8 cellular contexts compared by ENCODE assay signal in genomic region chr17:70168044-70168978, GRCh38. TPM values are rescaled to one million over a fixed set of nuclear protein-coding genes. Genes with fewer than 3 reads are reported as not detected.
A peak's percentile ranks its signal among the peaks of the same experiment; 100 is the strongest.
DNase-seq lines count a peak whose midpoint lies in the region; ATAC-seq and TF ChIP-seq lines count a peak whose summit lies in the region.

No MANE protein-coding gene starts in this region.

- TF ChIP-seq POLR2A in spleen (IDR thresholded peaks at IDR 0.05) = no peak

- peak; percentile 24 for ATAC-seq in GM18502 (IDR thresholded peaks at IDR 0.05; ENCODE audit: poor library complexity, unreplicated experiment)
- peak; percentile 30 for ATAC-seq in HG03354 (IDR thresholded peaks at IDR 0.05; ENCODE audit: poor library complexity, severe bottlenecking, unreplicated experiment)
- peak; percentile 50 for ATAC-seq in PC-3

- H3K36me3 ChIP-seq in PC-3 (ENCODE audit: low read depth, low read length) (no peaks in the 10 kb centered on the region), colonic mucosa (no peaks in the 10 kb centered on the region), spleen (no peaks in the 10 kb centered on the region)

- H3F3A ChIP-seq in PC-3 (ENCODE audit: low read length, unreplicated experiment) = no peaks in the 10 kb centered on the region

- H3K4me3 ChIP-seq in AG10803 (ENCODE audit: low read length) = peak overlapping the region; percentile 64
- H3K4me3 ChIP-seq in PC-3 (ENCODE audit: low read length) = peak overlapping the region; percentile 72
- H3K4me3 ChIP-seq in colonic mucosa = peak overlapping the region; percentile 74
- peak overlapping the region; percentile 35 to 80 (median 56) for H3K4me3 ChIP-seq in spleen

- H3K27me3 ChIP-seq in PC-3 (ENCODE audit: low read length) (peaks cover 28% of the 10 kb centered on the region), colonic mucosa (no peaks in the 10 kb centered on the region), spleen (replicated peaks in 1 of 7) (peaks cover 0 to 71% (median 5%) of the 10 kb centered on the region in 7 donors)

- no peaks in the 10 kb centered on the region for H4K20me1 ChIP-seq in PC-3 (ENCODE audit: low read length)

- intact Hi-C loops in PC-3 (cut with micrococcal nuclease) = loop anchor here (1.0 to 10.0 kb wide), 11 partner anchors 78 to 844 kb away; partner anchors contain the start of gene ABCA5
- intact Hi-C loops in colonic mucosa (cut with DNase I) = loop anchor here (5.0 kb wide), 1 partner anchor 384 kb away; no protein-coding TSS in a partner anchor
- intact Hi-C loops in spleen (cut with DNase I; ENCODE audit: low total_unique reads) = no loop called here

- peak overlapping the region; percentile 95 for H3K4me2 ChIP-seq in PC-3 (ENCODE audit: low read length)

- H3K9ac ChIP-seq in PC-3 (ENCODE audit: low read length) (peak overlapping the region; percentile 19; the same call in 1 of the 2 replicates), colonic mucosa (ENCODE audit: low read depth in 2 of 2, low read length in 2 of 2) (peak overlapping the region; percentile 83 to 88)

- peak; percentile 86 for TF ChIP-seq CTCF in AG10803 (conservative IDR thresholded peaks at IDR 0.05; ENCODE audit: low read length)
- TF ChIP-seq CTCF in PC-3 (conservative IDR thresholded peaks at IDR 0.05; ENCODE audit: low read depth, low read length) = peak; percentile 88
- peak; percentile 75 for TF ChIP-seq CTCF in colonic mucosa (IDR thresholded peaks at IDR 0.05)
- peak in 9 of 11 experiments; percentile 6 to 62 (median 50) for TF ChIP-seq CTCF in spleen (IDR thresholded peaks at IDR 0.05 in 8 of 11, conservative IDR thresholded peaks at IDR 0.05 in 3 of 11)

- BruUV-seq in PC-3 (replicated peaks; lab: Mats Ljungman, UMichigan) = no TSS peak

- CTCF ChIA-PET in PC-3 (lab: Charles Lee) = interaction anchor here (0.6 to 1.4 kb wide), 7 partner anchors 297 to 740 kb away, joined by 3 to 7 read pairs (median 3); no protein-coding TSS in a partner anchor

- no peaks in the 10 kb centered on the region for H3K9me3 ChIP-seq in PC-3 (ENCODE audit: low read length)
- no peaks in the 10 kb centered on the region for H3K9me3 ChIP-seq in colonic mucosa
- no peaks in the 10 kb centered on the region for H3K9me3 ChIP-seq in spleen

- no peaks in the 10 kb centered on the region for H3K79me2 ChIP-seq in PC-3 (ENCODE audit: low read length)

- no peak overlapping the region for H3K27ac ChIP-seq in PC-3 (ENCODE audit: low read length)
- peak overlapping the region; percentile 93 for H3K27ac ChIP-seq in colonic mucosa
- peak overlapping the region; percentile 31 to 97 (median 88) for H3K27ac ChIP-seq in spleen

- H3K9me2 ChIP-seq in PC-3 (replicated peaks; ENCODE audit: low read length) = no peaks in the 10 kb centered on the region

- WGBS in spleen, 5 donors = 2 to 5% (median 3%) methylated on average over 37 to 45 of the region's 45 CpGs

- POLR2A ChIA-PET in PC-3 (lab: Charles Lee; ENCODE audit: unreplicated experiment) = interaction anchor here (0.6 kb wide), 1 partner anchor 14 kb away, joined by 3 read pairs; no protein-coding TSS in a partner anchor

- peak; percentile 70 for DNase-seq in AG10803 (ENCODE audit: low read depth)
- peak; percentile 85 for DNase-seq in PC-3
- DNase-seq in colonic mucosa = peak; percentile 86
- peak; percentile 66 for DNase-seq in kidney glomerular epithelial cell (lab: John Stamatoyannopoulos, UW)
- DNase-seq in spleen = peak; percentile 88
- no peak for DNase-seq in activated effector memory CD4-positive, alpha-beta T cell treated with Interleukin-2 at 50 U/mL for 16 hours

- H3K4me1 ChIP-seq in PC-3 (ENCODE audit: insufficient read depth, low read length) (peaks cover 11% of the 10 kb centered on the region), colonic mucosa (peaks cover 3% of the 10 kb centered on the region), spleen (peaks cover 0 to 63% (median 23%) of the 10 kb centered on the region in 6 donors)

- H2AFZ ChIP-seq in PC-3 (ENCODE audit: low read length) = peak overlapping the region; percentile 91

RNA-seq across cellular contexts. Expression of gene KCNJ2, which starts 1.0 kb away (rescaled TPM):
- total RNA-seq in PC-3 (2014; rRNA removed) (0.36 TPM in 1 of 2 replicates, not detected in the other), colonic mucosa (10 to 100 TPM in 1 of 2 donors, 1 to 10 TPM in 1; 7.4 to 18.2 TPM), spleen (10 to 100 TPM; 19.1 to 34.1 (median 25.0) TPM)
- polyA plus RNA-seq in spleen = 1 to 10 TPM in 2 of 3 donors, under 1 TPM in 1; 0.91 to 2.3 (median 1.0) TPM
